Comparison of ENCODE assay signal across 9 cellular contexts in the genomic region with DNA sequence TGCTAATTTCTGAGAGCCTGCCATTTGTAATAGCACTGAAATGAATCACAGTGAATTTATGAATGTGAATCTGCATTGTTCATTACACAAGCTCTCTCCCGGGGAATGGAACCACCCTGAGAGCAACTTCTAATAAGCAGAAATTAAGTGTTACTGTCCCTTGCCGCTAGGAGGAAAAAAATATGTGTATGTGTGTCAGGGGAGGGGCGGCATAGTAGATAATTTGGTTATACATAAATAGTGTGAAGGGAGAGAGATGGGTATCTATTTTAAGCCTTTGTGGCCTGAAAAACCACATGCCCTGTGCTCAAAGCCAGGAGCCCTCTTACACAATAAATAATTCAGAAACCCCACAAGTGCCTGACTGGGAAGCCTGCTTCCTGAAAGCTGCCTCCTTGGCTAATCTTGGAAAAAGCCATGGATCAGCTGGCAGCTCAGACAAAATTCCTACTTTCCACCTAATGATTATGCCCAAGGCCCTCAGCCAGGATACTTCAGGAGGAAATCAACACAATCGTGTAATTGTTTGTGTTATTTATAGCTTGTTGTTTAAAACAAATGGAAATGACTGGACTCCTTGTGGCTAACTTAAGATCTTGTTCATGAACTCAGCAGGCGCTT.
DNase-seq lines count a peak whose midpoint lies in the region; ATAC-seq, FAIRE-seq and TF ChIP-seq lines count a peak whose summit lies in the region.
"Had no signal": no experiment of that assay in that cellular context is flagged by ENCODE, and none has a peak within 500 bp of the region (broad histone marks: within the 10 kb centered on the region; RNA-seq: fewer than 3 reads in every experiment).

No MANE protein-coding gene starts in this region.

- intact Hi-C loops in natural killer cell (cut with micrococcal nuclease) = no loop called here

- TF ChIP-seq CTCF in GM12874 (IDR thresholded peaks at IDR 0.05; ENCODE audit: insufficient read depth, low read depth, low read length) = peak; percentile 12; the same call in 1 of the 2 replicates
- TF ChIP-seq CTCF in astrocyte (IDR thresholded peaks at IDR 0.05; ENCODE audit: insufficient read depth, low read depth, low read length) = peak; percentile 21
- TF ChIP-seq CTCF in natural killer cell (IDR thresholded peaks at IDR 0.05) = no peak

- H3K27me3 Mint-ChIP-seq in astrocyte (ENCODE audit: low read depth, unreplicated experiment) = no peaks in the 10 kb centered on the region
- peaks cover 0 to 3% of the 10 kb centered on the region in 2 donors for H3K27me3 Mint-ChIP-seq in natural killer cell (ENCODE audit: low read depth in 2 of 2)

- peak overlapping the region; percentile 41 for H3K4me2 ChIP-seq in astrocyte (ENCODE audit: low read length)

- no peaks in the 10 kb centered on the region for H4K20me1 ChIP-seq in astrocyte (ENCODE audit: insufficient read depth, low read length)

- H3K9ac ChIP-seq in astrocyte (ENCODE audit: low read length) (no peak overlapping the region), muscle layer of colon (ENCODE audit: low read length) (no peak overlapping the region)

- FAIRE-seq in astrocyte (lab: Jason Lieb, UNC) = peak; percentile 52

- peaks cover 14% of the 10 kb centered on the region for H3K4me1 Mint-ChIP-seq in astrocyte (ENCODE audit: low read depth, unreplicated experiment)
- no peaks in the 10 kb centered on the region for H3K4me1 Mint-ChIP-seq in natural killer cell

- no peaks in the 10 kb centered on the region for H3K27me3 ChIP-seq in astrocyte (ENCODE audit: insufficient read depth, low read length)
- H3K27me3 ChIP-seq in muscle layer of colon (ENCODE audit: control insufficient read depth in 1 of 2, insufficient read depth in 2 of 2, low read length in 2 of 2) = no peaks in the 10 kb centered on the region

- no peaks in the 10 kb centered on the region for H3K36me3 Mint-ChIP-seq in astrocyte (ENCODE audit: low read depth, unreplicated experiment)
- no peaks in the 10 kb centered on the region for H3K36me3 Mint-ChIP-seq in natural killer cell
- H3K36me3 Mint-ChIP-seq: activated naive CD8-positive, alpha-beta T cell had no signal

- H3K4me3 ChIP-seq in astrocyte (ENCODE audit: insufficient read depth, low read depth, low read length) (no peak overlapping the region), muscle layer of colon (ENCODE audit: low read depth in 1 of 2, low read length in 2 of 2) (no peak overlapping the region)

- H3K27ac ChIP-seq in astrocyte (ENCODE audit: low read depth, low read length) (no peak overlapping the region), muscle layer of colon (ENCODE audit: low read depth, low read length) (peak overlapping the region; percentile 31), substantia nigra (ENCODE audit: low read depth, low read length, poor library complexity, severe bottlenecking) (no peak overlapping the region)

- peak overlapping the region; percentile 26 for H2AFZ ChIP-seq in astrocyte (ENCODE audit: low read depth, low read length)

- ATAC-seq in HG03175 (IDR thresholded peaks at IDR 0.05; ENCODE audit: unreplicated experiment) (peak; percentile 71), natural killer cell (no peak)

- DNase-seq in astrocyte (ENCODE audit: low read depth) = peak; percentile 88
- DNase-seq in substantia nigra (lab: John Stamatoyannopoulos, UW) = no peak
- DNase-seq in NCI-H2196 treated with DMSO at 0.1 percent for 48 hours (lab: John Stamatoyannopoulos, UW; ENCODE audit: unreplicated experiment) = no peak
- DNase-seq in natural killer cell = no peak
- DNase-seq in NCI-H1694 (lab: John Stamatoyannopoulos, UW) = no peak

- H3K4me1 ChIP-seq in astrocyte (ENCODE audit: insufficient read depth, low read length) (peaks cover 5% of the 10 kb centered on the region), muscle layer of colon (ENCODE audit: insufficient read depth, low read length) (peaks cover 15% of the 10 kb centered on the region)

- peak overlapping the region; percentile 6 for H3K27ac Mint-ChIP-seq in astrocyte (ENCODE audit: unreplicated experiment)
- H3K27ac Mint-ChIP-seq in natural killer cell = no peak overlapping the region
- H3K27ac Mint-ChIP-seq: activated naive CD8-positive, alpha-beta T cell had no signal

- H3K9me3 ChIP-seq in astrocyte (ENCODE audit: insufficient read depth, low read depth, low read length) (no peaks in the 10 kb centered on the region), muscle layer of colon (ENCODE audit: low read length) (no peaks in the 10 kb centered on the region)

- no peak overlapping the region for H3K4me3 Mint-ChIP-seq in astrocyte (ENCODE audit: unreplicated experiment)
- no peak overlapping the region for H3K4me3 Mint-ChIP-seq in natural killer cell
- H3K4me3 Mint-ChIP-seq: activated naive CD8-positive, alpha-beta T cell had no signal

- H3K79me2 ChIP-seq in astrocyte (ENCODE audit: insufficient read depth, low read length) = no peaks in the 10 kb centered on the region

- H3K36me3 ChIP-seq in astrocyte (ENCODE audit: insufficient read depth, low read length) = no peaks in the 10 kb centered on the region
- H3K36me3 ChIP-seq in muscle layer of colon (ENCODE audit: insufficient read depth, low read length) = no peaks in the 10 kb centered on the region

- H3K9me3 Mint-ChIP-seq in astrocyte (ENCODE audit: unreplicated experiment) (peaks cover 2% of the 10 kb centered on the region), natural killer cell (no peaks in the 10 kb centered on the region)
